8 cellular contexts compared by ENCODE assay signal in the genomic region with DNA sequence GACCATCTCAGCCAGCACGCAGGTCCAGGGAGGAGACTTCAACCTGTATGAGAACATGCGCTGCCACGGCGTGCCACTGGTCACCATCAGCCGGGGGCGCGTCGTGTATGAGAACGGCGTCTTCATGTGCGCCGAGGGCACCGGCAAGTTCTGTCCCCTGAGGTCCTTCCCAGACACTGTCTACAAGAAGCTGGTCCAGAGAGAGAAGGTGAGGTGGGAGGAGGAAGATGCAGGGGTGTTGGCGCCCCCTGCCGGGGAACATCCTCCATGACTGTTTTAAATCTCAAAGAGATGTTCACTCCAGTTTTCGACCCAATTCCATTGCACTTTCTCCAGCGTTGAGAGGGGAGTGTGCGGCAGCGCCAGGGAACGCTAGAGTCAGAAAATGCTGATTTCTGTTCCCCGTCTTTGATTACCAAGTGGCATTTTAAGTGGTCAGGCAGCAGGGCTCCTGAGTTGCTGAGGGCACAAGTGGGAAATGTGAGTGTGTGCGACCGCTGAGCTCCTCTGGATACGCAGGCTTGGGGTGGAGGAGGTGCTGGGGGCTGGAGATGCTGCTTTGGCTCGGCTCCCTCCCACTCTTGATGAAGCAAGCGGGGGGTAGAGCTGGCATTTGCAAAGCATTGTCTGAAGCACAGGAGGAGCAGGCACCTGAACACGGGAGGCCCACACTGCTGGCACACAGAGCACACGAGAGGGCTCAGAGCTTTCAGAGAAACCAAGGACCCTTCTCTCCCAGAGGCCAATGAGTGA. TPM values are rescaled to one million over a fixed set of nuclear protein-coding genes. Genes with fewer than 3 reads are reported as not detected.
DNase-seq lines count a peak whose midpoint lies in the region; ATAC-seq and TF ChIP-seq lines count a peak whose summit lies in the region.

No MANE protein-coding gene starts in this region.

- no peaks in the 10 kb centered on the region for H3K9me3 Mint-ChIP-seq in naive thymus-derived CD4-positive, alpha-beta T cell

- ATAC-seq in naive thymus-derived CD4-positive, alpha-beta T cell: peak; percentile 74
- ATAC-seq in stimulated activated naive CD8-positive, alpha-beta T cell treated with anti-CD3 and anti-CD28 coated beads, Interleukin-15, Interleukin-2, amounts not matched to agents 100 U/mL and 50 U/mL, for 24 hours: no peak
- ATAC-seq in GM18907 (IDR thresholded peaks at IDR 0.05; ENCODE audit: unreplicated experiment): no peak

- H3K4me1 Mint-ChIP-seq in naive thymus-derived CD4-positive, alpha-beta T cell: peaks cover 0 to 7% (median 4%) of the 10 kb centered on the region in 7 donors

- H3K4me3 Mint-ChIP-seq in naive thymus-derived CD4-positive, alpha-beta T cell: no peak overlapping the region

- DNase-seq in AG10803 (ENCODE audit: low read depth) (peak; percentile 41), GM20000 (ENCODE audit: low spot score) (peak; percentile 84), NOMO-1 treated with DMSO at 0.1 percent for 48 hours (lab: John Stamatoyannopoulos, UW; ENCODE audit: unreplicated experiment) (peak; percentile 44), activated T-cell treated with anti-CD3 and anti-CD28 coated beads for 48 hours (ENCODE audit: low read depth) (peak; percentile 54), fibroblast of gingiva (ENCODE audit: low read depth) (peak; percentile 24)
- peak; percentile 38 to 68 (median 61) for DNase-seq in naive thymus-derived CD4-positive, alpha-beta T cell
- peak; percentile 72 for DNase-seq in stimulated activated naive CD8-positive, alpha-beta T cell treated with anti-CD3 and anti-CD28 coated beads, Interleukin-15, Interleukin-2, amounts not matched to agents 100 U/mL and 50 U/mL, for 24 hours

- POLR2A ChIA-PET in naive thymus-derived CD4-positive, alpha-beta T cell (lab: Charles Lee): no interaction called here

- H3K9me3 ChIP-seq in naive thymus-derived CD4-positive, alpha-beta T cell (ENCODE audit: control insufficient read depth in 2 of 3, low read length in 3 of 3): no peaks in the 10 kb centered on the region

- no peaks in the 10 kb centered on the region for H3K27me3 ChIP-seq in naive thymus-derived CD4-positive, alpha-beta T cell (ENCODE audit: control insufficient read depth in 2 of 2, insufficient read depth in 2 of 2, low read length in 2 of 2)

- intact Hi-C loops in naive thymus-derived CD4-positive, alpha-beta T cell (cut with micrococcal nuclease): loop anchor here (1.0 kb wide), 1 partner anchor 96 kb away; no protein-coding TSS in a partner anchor

- H3K36me3 ChIP-seq in naive thymus-derived CD4-positive, alpha-beta T cell (ENCODE audit: control insufficient read depth in 2 of 3, insufficient read depth in 3 of 3, low read length in 3 of 3): no peaks in the 10 kb centered on the region

- no peak overlapping the region for H3K4me3 ChIP-seq in AG10803 (ENCODE audit: low read length)
- H3K4me3 ChIP-seq in naive thymus-derived CD4-positive, alpha-beta T cell (ENCODE audit: low read length): no peak overlapping the region

- peaks cover 3 to 19% (median 8%) of the 10 kb centered on the region in 5 donors for H3K27me3 Mint-ChIP-seq in naive thymus-derived CD4-positive, alpha-beta T cell

- H3K27ac Mint-ChIP-seq in naive thymus-derived CD4-positive, alpha-beta T cell: no peak overlapping the region

- CTCF ChIA-PET in naive thymus-derived CD4-positive, alpha-beta T cell (lab: Charles Lee): interaction anchor here (0.5 to 1.8 kb wide), 6 partner anchors 10 to 1395 kb away, joined by 3 to 16 read pairs (median 3); no protein-coding TSS in a partner anchor

- H3K27ac ChIP-seq in naive thymus-derived CD4-positive, alpha-beta T cell (ENCODE audit: low read depth, low read length): no peak overlapping the region

- TF ChIP-seq CTCF in AG10803 (conservative IDR thresholded peaks at IDR 0.05; ENCODE audit: low read length): peak; percentile 76
- TF ChIP-seq CTCF in GM20000 (IDR thresholded peaks at IDR 0.05; ENCODE audit: extremely low read depth, missing control alignments): peak; percentile 63

- no peaks in the 10 kb centered on the region for H3K36me3 Mint-ChIP-seq in naive thymus-derived CD4-positive, alpha-beta T cell

- no peaks in the 10 kb centered on the region for H3K4me1 ChIP-seq in naive thymus-derived CD4-positive, alpha-beta T cell (ENCODE audit: control insufficient read depth in 2 of 2, insufficient read depth in 2 of 2, low read length in 2 of 2)

RNA-seq across cellular contexts. Expression of gene MAPRE3, which starts 27.7 kb away (rescaled TPM):
- total RNA-seq in naive thymus-derived CD4-positive, alpha-beta T cell: 1 to 10 TPM; 1.8 to 6.0 (median 4.5) TPM
- polyA plus RNA-seq in naive thymus-derived CD4-positive, alpha-beta T cell: 1 to 10 TPM; 1.9 to 2.6 TPM

Comparison
In these comparisons a context has a peak if more than half of its experiments do, and no peak if none do; other contexts are left out.
1. DNase-seq: peak in every context shown above with its lines; median percentile 84 in GM20000; 72 in stimulated activated naive CD8-positive, alpha-beta T cell treated with anti-CD3 and anti-CD28 coated beads, Interleukin-15, Interleukin-2, amounts not matched to agents 100 U/mL and 50 U/mL, for 24 hours; 61 in naive thymus-derived CD4-positive, alpha-beta T cell; 54 in activated T-cell treated with anti-CD3 and anti-CD28 coated beads for 48 hours; 44 in NOMO-1 treated with DMSO at 0.1 percent for 48 hours; 41 in AG10803; 24 in fibroblast of gingiva.